23 cellular contexts compared by ENCODE assay signal in genomic region chr10:30019468-30019867, GRCh38.
"Had no signal": no experiment of that assay in that cellular context is flagged by ENCODE, and none has a peak within 500 bp of the region (broad histone marks: within the 10 kb centered on the region; RNA-seq: fewer than 3 reads in every experiment).

No MANE protein-coding gene starts in this region.

- H3K4me3 Mint-ChIP-seq: naive B cell, natural killer cell had no signal

- H3K27me3 ChIP-seq: hepatocyte, ovary, right atrium auricular region, right lobe of liver, stomach, testis, thyroid gland, transverse colon, upper lobe of left lung, vagina had no signal

- H3K9me3 Mint-ChIP-seq: naive B cell, natural killer cell had no signal

- ATAC-seq: heart right ventricle, natural killer cell, right lobe of liver had no signal

- H3K27ac Mint-ChIP-seq: natural killer cell, progenitor cell of endocrine pancreas had no signal

- H3K27ac ChIP-seq: heart right ventricle, hepatocyte, left ventricle myocardium inferior, ovary, right atrium auricular region, right lobe of liver, stomach, testis, thyroid gland, transverse colon, vagina had no signal

- H3K4me3 ChIP-seq: heart right ventricle, hepatocyte, left ventricle myocardium inferior, ovary, right atrium auricular region, right lobe of liver, smooth muscle cell, stomach, testis, thyroid gland, transverse colon, upper lobe of left lung, vagina had no signal

- DNase-seq: heart right ventricle; islet precursor cell; left ventricle myocardium inferior; mesenchymal stem cell; naive B cell; natural killer cell; ovary; right lobe of liver; stimulated activated CD4-positive, alpha-beta T cell treated with anti-CD3 and anti-CD28 coated beads, Interleukin-1b, Interleukin-23, amount 100 ng/mL, for 48 hours; stimulated activated CD4-positive, alpha-beta T cell treated with anti-CD3 and anti-CD28 coated beads, Interleukin-2, amount 100 ng/mL, for 48 hours; stimulated activated CD4-positive, alpha-beta T cell treated with anti-CD3 and anti-CD28 coated beads, Interleukin-4, amount 100 ng/mL, for 4 hours; stimulated activated CD8-positive, alpha-beta memory T cell treated with anti-CD3 and anti-CD28 coated beads, Interleukin-4, amount 100 ng/mL, for 48 hours; stimulated activated naive CD4-positive, alpha-beta T cell; stomach; testis; thyroid gland; transverse colon; upper lobe of left lung had no signal

- H3K36me3 Mint-ChIP-seq: naive B cell, natural killer cell had no signal

- H3K36me3 ChIP-seq: ovary, right lobe of liver, thyroid gland, transverse colon, vagina had no signal

- H3K4me1 Mint-ChIP-seq: naive B cell had no signal

- H3K27me3 Mint-ChIP-seq: progenitor cell of endocrine pancreas had no signal
